ENCODE assay signal across 20 cellular contexts in genomic region chr5:172074896-172075295, GRCh38.
"Had no signal": no experiment of that assay in that cellular context is flagged by ENCODE, and none has a peak within 500 bp of the region (broad histone marks: within the 10 kb centered on the region; RNA-seq: fewer than 3 reads in every experiment).

No MANE protein-coding gene starts in this region.

- H3K9me3 ChIP-seq: esophagus muscularis mucosa, sigmoid colon, tibial artery had no signal

- DNase-seq: activated B cell treated with CpG ODN at 0.5 μM for 24 hours; activated CD4-positive, alpha-beta T cell treated with anti-CD3 and anti-CD28 coated beads for 36 hours; activated CD4-positive, alpha-beta T cell treated with anti-CD3 and anti-CD28 coated beads, Interleukin-2, amount 50 U/mL, for 4 hours; activated CD8-positive, alpha-beta memory T cell treated with anti-CD3 and anti-CD28 coated beads for 24 hours; activated CD8-positive, alpha-beta memory T cell treated with anti-CD3 and anti-CD28 coated beads, Interleukin-2, amount 50 U/mL, for 4 hours; activated naive CD4-positive, alpha-beta T cell; activated T-cell treated with anti-CD3 and anti-CD28 coated beads, Interleukin-2, amount 50 U/mL, for 24 hours; brain microvascular endothelial cell; caudate nucleus; hippocampal formation; occipital lobe; posterior cingulate gyrus; sigmoid colon; stimulated activated CD4-positive, alpha-beta T cell treated with anti-CD3 and anti-CD28 coated beads, Interleukin-4, amount 100 ng/mL, for 1 hour had no signal

- ATAC-seq: activated CD4-positive, alpha-beta T cell treated with anti-CD3 and anti-CD28 coated beads for 36 hours; activated T-helper 17 cell treated with anti-CD3 and anti-CD28 coated beads, Interleukin-2, amount 50 U/mL, for 72 hours had no signal

- H3K36me3 ChIP-seq: tibial artery had no signal

- H3K9me3 Mint-ChIP-seq: activated B cell treated with CpG ODN at 0.5 μM for 24 hours; activated T-cell treated with anti-CD3 and anti-CD28 coated beads, Interleukin-2, amount 50 U/mL, for 24 hours; activated T-helper 17 cell treated with anti-CD3 and anti-CD28 coated beads, Interleukin-2, amount 50 U/mL, for 72 hours; stimulated activated naive CD8-positive, alpha-beta T cell treated with anti-CD3 and anti-CD28 coated beads, Interleukin-15, Interleukin-2, amounts not matched to agents 100 ng/mL and 50 ng/mL, for 24 hours; T-helper 1 cell treated with Interleukin-12 subunit alpha and Interleukin-12 subunit beta and Interleukin-4 antibody, amounts not matched to agents 30 μg/mL and 1 μg/mL, for 36 hours had no signal

- H3K27ac ChIP-seq: brain microvascular endothelial cell, esophagus muscularis mucosa, sigmoid colon, tibial artery had no signal

- H3K4me3 Mint-ChIP-seq: activated B cell treated with CpG ODN at 0.5 μM for 24 hours; activated CD4-positive, alpha-beta T cell treated with anti-CD3 and anti-CD28 coated beads for 36 hours; activated T-cell treated with anti-CD3 and anti-CD28 coated beads, Interleukin-2, amount 50 U/mL, for 24 hours; activated T-helper 17 cell treated with anti-CD3 and anti-CD28 coated beads, Interleukin-2, amount 50 U/mL, for 72 hours; neural crest cell; stimulated activated naive CD8-positive, alpha-beta T cell treated with anti-CD3 and anti-CD28 coated beads, Interleukin-15, Interleukin-2, amounts not matched to agents 100 ng/mL and 50 ng/mL, for 24 hours; T-helper 1 cell treated with Interleukin-12 subunit alpha and Interleukin-12 subunit beta and Interleukin-4 antibody, amounts not matched to agents 30 μg/mL and 1 μg/mL, for 36 hours had no signal

- H3K4me3 ChIP-seq: esophagus muscularis mucosa, sigmoid colon, tibial artery had no signal

- H3K27ac Mint-ChIP-seq: activated B cell treated with CpG ODN at 0.5 μM for 24 hours; activated CD4-positive, alpha-beta T cell treated with anti-CD3 and anti-CD28 coated beads for 36 hours; activated T-cell treated with anti-CD3 and anti-CD28 coated beads, Interleukin-2, amount 50 U/mL, for 24 hours; activated T-helper 17 cell treated with anti-CD3 and anti-CD28 coated beads, Interleukin-2, amount 50 U/mL, for 72 hours; stimulated activated naive CD8-positive, alpha-beta T cell treated with anti-CD3 and anti-CD28 coated beads, Interleukin-15, Interleukin-2, amounts not matched to agents 100 ng/mL and 50 ng/mL, for 24 hours; T-helper 1 cell treated with Interleukin-12 subunit alpha and Interleukin-12 subunit beta and Interleukin-4 antibody, amounts not matched to agents 30 μg/mL and 1 μg/mL, for 36 hours had no signal

- H3K27me3 Mint-ChIP-seq: activated B cell treated with CpG ODN at 0.5 μM for 24 hours; activated CD4-positive, alpha-beta T cell treated with anti-CD3 and anti-CD28 coated beads for 36 hours; activated T-cell treated with anti-CD3 and anti-CD28 coated beads, Interleukin-2, amount 50 U/mL, for 24 hours; activated T-helper 17 cell treated with anti-CD3 and anti-CD28 coated beads, Interleukin-2, amount 50 U/mL, for 72 hours; stimulated activated naive CD8-positive, alpha-beta T cell treated with anti-CD3 and anti-CD28 coated beads, Interleukin-15, Interleukin-2, amounts not matched to agents 100 ng/mL and 50 ng/mL, for 24 hours had no signal

- H3K27me3 ChIP-seq: brain microvascular endothelial cell, esophagus muscularis mucosa, sigmoid colon, tibial artery had no signal
